ENCODE assay signal across 18 cellular contexts in genomic region chr9:97900103-97900737, GRCh38. TPM values are rescaled to one million over a fixed set of nuclear protein-coding genes. Genes with fewer than 3 reads are reported as not detected.
DNase-seq lines count a peak whose midpoint lies in the region; ATAC-seq, FAIRE-seq and TF ChIP-seq lines count a peak whose summit lies in the region.
"Had no signal": no experiment of that assay in that cellular context is flagged by ENCODE, and none has a peak within 500 bp of the region (broad histone marks: within the 10 kb centered on the region; RNA-seq: fewer than 3 reads in every experiment).

No MANE protein-coding gene starts in this region.

- CTCF ChIA-PET in IMR-90 (lab: Yijun Ruan, JAX) = interaction anchor here (0.7 to 1.8 kb wide), 8 partner anchors 10 to 204 kb away, joined by 3 to 9 read pairs (median 4); partner anchors contain the start of gene XPA
- CTCF ChIA-PET in HepG2 (lab: Yijun Ruan, JAX; ENCODE audit: low intra/inter-chr PET ratio, low total read pairs) = interaction anchor here (1.1 to 1.8 kb wide), 2 partner anchors 10 to 189 kb away, joined by 4 to 22 read pairs; no protein-coding TSS in a partner anchor

- H4K91ac ChIP-seq in IMR-90 (ENCODE audit: insufficient read depth, low read depth, low read length) = no peak overlapping the region

- no peak overlapping the region for H2BK120ac ChIP-seq in IMR-90 (ENCODE audit: low read depth, low read length)

- no peak overlapping the region for H3K23ac ChIP-seq in IMR-90 (ENCODE audit: low read depth, low read length)

- no peak overlapping the region for H2BK15ac ChIP-seq in IMR-90 (ENCODE audit: low read depth, low read length)

- H3K4me1 Mint-ChIP-seq in CD4-positive, CD25-positive, alpha-beta regulatory T cell = peaks cover 31 to 49% (median 37%) of the 10 kb centered on the region in 4 donors
- H3K4me1 Mint-ChIP-seq in activated T-helper 2 cell treated with anti-CD3 and anti-CD28 coated beads, Interferon-gamma antibody, Interleukin-2, Interleukin-4, amounts not matched to agents 10 μg/mL and 5 μg/mL and 100 μg/mL, durations not matched to agents 14 hours and 24 hours and 36 hours (ENCODE audit: low read depth) = peaks cover 29% of the 10 kb centered on the region

- H3K18ac ChIP-seq in IMR-90 (ENCODE audit: low read depth, low read length) = no peak overlapping the region

- H3K4me3 Mint-ChIP-seq in CD4-positive, CD25-positive, alpha-beta regulatory T cell = no peak overlapping the region
- H3K4me3 Mint-ChIP-seq in activated T-helper 2 cell treated with anti-CD3 and anti-CD28 coated beads, Interferon-gamma antibody, Interleukin-2, Interleukin-4, amounts not matched to agents 10 μg/mL and 5 μg/mL and 100 μg/mL, durations not matched to agents 14 hours and 24 hours and 36 hours (ENCODE audit: low read depth) = no peak overlapping the region

- H3K79me2 ChIP-seq in HepG2 (ENCODE audit: insufficient read depth, low read length) = no peaks in the 10 kb centered on the region

- H2BK20ac ChIP-seq in IMR-90 (ENCODE audit: low read depth, low read length) = no peak overlapping the region

- H3K9me1 ChIP-seq in IMR-90 (ENCODE audit: insufficient read depth, low read length) = peaks cover 2% of the 10 kb centered on the region; the same call in 1 of the 2 replicates

- peaks cover 13% of the 10 kb centered on the region for H3K36me3 Mint-ChIP-seq in CD4-positive, CD25-positive, alpha-beta regulatory T cell
- peaks cover 15% of the 10 kb centered on the region for H3K36me3 Mint-ChIP-seq in activated T-helper 2 cell treated with anti-CD3 and anti-CD28 coated beads, Interferon-gamma antibody, Interleukin-2, Interleukin-4, amounts not matched to agents 10 μg/mL and 5 μg/mL and 100 μg/mL, durations not matched to agents 14 hours and 24 hours and 36 hours (ENCODE audit: low read depth)

- no peak overlapping the region for H2AK5ac ChIP-seq in IMR-90 (ENCODE audit: low read depth, low read length)

- H4K20me1 ChIP-seq in IMR-90 (ENCODE audit: insufficient read depth, low read length) = 0 out of 2 replicates have a peak, but pooled peaks cover 3% of the 10 kb centered on the region
- no peaks in the 10 kb centered on the region for H4K20me1 ChIP-seq in HepG2 (ENCODE audit: insufficient read depth, low read length)

- H3K9me3 Mint-ChIP-seq in CD4-positive, CD25-positive, alpha-beta regulatory T cell = no peaks in the 10 kb centered on the region
- H3K9me3 Mint-ChIP-seq in activated T-helper 2 cell treated with anti-CD3 and anti-CD28 coated beads, Interferon-gamma antibody, Interleukin-2, Interleukin-4, amounts not matched to agents 10 μg/mL and 5 μg/mL and 100 μg/mL, durations not matched to agents 14 hours and 24 hours and 36 hours = no peaks in the 10 kb centered on the region

- H3K36me3 ChIP-seq in CD4-positive, CD25-positive, alpha-beta regulatory T cell (ENCODE audit: control insufficient read depth, insufficient read depth, low read length) = peaks cover 26% of the 10 kb centered on the region
- H3K36me3 ChIP-seq in IMR-90 (ENCODE audit: control insufficient read depth, insufficient read depth, low read length) (no peaks in the 10 kb centered on the region; the same call in 1 of the 2 replicates), HepG2 (replicated peaks in 1 of 2; ENCODE audit: control insufficient read depth in 1 of 2, insufficient read depth in 2 of 2, low read length in 2 of 2) (peaks cover 6% of the 10 kb centered on the region in 2 experiments; a peak in 4 of 5 replicates)
- H3K36me3 ChIP-seq: colonic mucosa, uterus had no signal

- H4K5ac ChIP-seq in IMR-90 (ENCODE audit: low read depth, low read length) = no peak overlapping the region

- intact Hi-C loops in IMR-90 (cut with micrococcal nuclease) = no loop called here
- intact Hi-C loops in HepG2 (cut with micrococcal nuclease; ENCODE audit: unreplicated experiment) = no loop called here
- intact Hi-C loops in activated T-helper 2 cell treated with anti-CD3 and anti-CD28 coated beads, Interferon-gamma antibody, Interleukin-2, Interleukin-4, amounts not matched to agents 10 μg/mL and 5 μg/mL and 100 μg/mL, durations not matched to agents 14 hours and 24 hours and 36 hours (cut with micrococcal nuclease) = loop anchor here (2.0 to 5.0 kb wide), 3 partner anchors 189 to 268 kb away; partner anchors contain the start of genes NCBP1, TSTD2 and XPA

- H3K14ac ChIP-seq in IMR-90 (replicated peaks; ENCODE audit: low read depth, low read length) = no peak overlapping the region

- no peak for DNase-seq in CD4-positive, CD25-positive, alpha-beta regulatory T cell
- DNase-seq in IMR-90 (peak; percentile 73), cardiac fibroblast (ENCODE audit: low read depth in 2 of 2) (peak; percentile 59 to 80), HepG2 (ENCODE audit: low spot score) (no peak), superior temporal gyrus (ENCODE audit: extremely low spot score) (no peak)
- no peak for DNase-seq in activated T-helper 2 cell treated with anti-CD3 and anti-CD28 coated beads, Interferon-gamma antibody, Interleukin-2, Interleukin-4, amounts not matched to agents 10 μg/mL and 5 μg/mL and 100 μg/mL, durations not matched to agents 14 hours and 24 hours and 36 hours (ENCODE audit: low spot score)
- DNase-seq: colonic mucosa; stimulated activated naive CD8-positive, alpha-beta T cell treated with anti-CD3 and anti-CD28 coated beads, Interleukin-15, Interleukin-2, amounts not matched to agents 100 U/mL and 50 U/mL, for 24 hours; T1000 had no signal

- H2AK9ac ChIP-seq in IMR-90 (replicated peaks; ENCODE audit: low read depth, low read length, poor library complexity) = no peak overlapping the region

- 90% methylated on average over 2 of the region's 9 CpGs; no CpG with 5 or more reads in 1 of the 2 experiments for WGBS in IMR-90 (ENCODE audit: extremely low coverage in 2 of 2, insufficient read length in 1 of 2), 2 experiments
- WGBS in HepG2 (ENCODE audit: low lambda C conversion rate) = 88% methylated on average over 9 of the region's 9 CpGs

- no peak overlapping the region for H3K4me3 ChIP-seq in CD4-positive, CD25-positive, alpha-beta regulatory T cell (ENCODE audit: low read depth, low read length)
- no peak overlapping the region for H3K4me3 ChIP-seq in IMR-90 (ENCODE audit: insufficient read depth, low read depth, low read length)
- no peak overlapping the region for H3K4me3 ChIP-seq in cardiac fibroblast (replicated peaks in 1 of 2; ENCODE audit: low read depth in 2 of 2, low read length in 2 of 2)
- no peak overlapping the region for H3K4me3 ChIP-seq in HepG2 (replicated peaks in 1 of 3; ENCODE audit: insufficient read depth in 1 of 3, low read depth in 2 of 3, low read length in 3 of 3)
- H3K4me3 ChIP-seq: colonic mucosa, mucosa of descending colon, pancreas, uterus had no signal

- H3K56ac ChIP-seq in IMR-90 (ENCODE audit: extremely low read depth, insufficient read depth, low read length) = no peak overlapping the region

- H2BK5ac ChIP-seq in IMR-90 (ENCODE audit: low read depth, low read length, poor library complexity, severe bottlenecking) = no peak overlapping the region

- dilution Hi-C loops in IMR-90 (cut with HindIII; ENCODE audit: low sequenced_read_pairs, unreplicated experiment) = no loop called here

- H3K4me2 ChIP-seq in IMR-90 (ENCODE audit: low read depth, low read length) (no peak overlapping the region), HepG2 (ENCODE audit: low read depth, low read length) (no peak overlapping the region)

- H3K27me3 ChIP-seq in CD4-positive, CD25-positive, alpha-beta regulatory T cell (ENCODE audit: control insufficient read depth, insufficient read depth, low read length) = no peaks in the 10 kb centered on the region
- H3K27me3 ChIP-seq in IMR-90 (ENCODE audit: control insufficient read depth, insufficient read depth, low read length) = no peaks in the 10 kb centered on the region
- H3K27me3 ChIP-seq in HepG2 (ENCODE audit: control insufficient read depth in 1 of 2, insufficient read depth in 2 of 2, low read length in 2 of 2) = no peaks in the 10 kb centered on the region
- H3K27me3 ChIP-seq: colonic mucosa, pancreas, uterus had no signal

- BruUV-seq in IMR-90 (replicated peaks; lab: Mats Ljungman, UMichigan) (no TSS peak), HepG2 (replicated peaks; lab: Mats Ljungman, UMichigan) (no TSS peak)

- H3K4me1 ChIP-seq in CD4-positive, CD25-positive, alpha-beta regulatory T cell (ENCODE audit: control insufficient read depth, insufficient read depth, low read length, poor library complexity, severe bottlenecking) = peaks cover 40% of the 10 kb centered on the region
- H3K4me1 ChIP-seq in IMR-90 (ENCODE audit: control insufficient read depth, insufficient read depth, low read length) = no peaks in the 10 kb centered on the region
- peaks cover 8% of the 10 kb centered on the region for H3K4me1 ChIP-seq in HepG2 (ENCODE audit: insufficient read depth, low read length)
- H3K4me1 ChIP-seq: colonic mucosa, pancreas, uterus had no signal

- TF ChIP-seq RAD21 in IMR-90 (IDR thresholded peaks at IDR 0.05; ENCODE audit: low read length) = no peak
- TF ChIP-seq RAD21 in HepG2 (CRISPR knock-in tag; IDR thresholded peaks at IDR 0.05) = no peak

- H3K9ac ChIP-seq in IMR-90 (ENCODE audit: low read depth, low read length) = no peak overlapping the region
- no peak overlapping the region for H3K9ac ChIP-seq in HepG2 (ENCODE audit: insufficient read depth, low read depth, low read length)

- TF ChIP-seq POLR2A in IMR-90 (IDR thresholded peaks at IDR 0.05; ENCODE audit: low read depth, low read length) (no peak), HepG2 (IDR thresholded peaks at IDR 0.05; ENCODE audit: insufficient read depth in 1 of 2, low read depth in 2 of 2, low read length in 2 of 2) (no peak)

- no peak for TF ChIP-seq CTCF in IMR-90 (conservative IDR thresholded peaks at IDR 0.05; ENCODE audit: low read depth, low read length)
- TF ChIP-seq CTCF in cardiac fibroblast (IDR thresholded peaks at IDR 0.05; ENCODE audit: low read depth, low read length) = no peak
- no peak for TF ChIP-seq CTCF in HepG2 (CRISPR knock-in tag; IDR thresholded peaks at IDR 0.05)

- peaks cover 4% of the 10 kb centered on the region for H3K27me3 Mint-ChIP-seq in CD4-positive, CD25-positive, alpha-beta regulatory T cell
- no peaks in the 10 kb centered on the region for H3K27me3 Mint-ChIP-seq in activated T-helper 2 cell treated with anti-CD3 and anti-CD28 coated beads, Interferon-gamma antibody, Interleukin-2, Interleukin-4, amounts not matched to agents 10 μg/mL and 5 μg/mL and 100 μg/mL, durations not matched to agents 14 hours and 24 hours and 36 hours (ENCODE audit: low read depth)

- no peak overlapping the region for H3K27ac ChIP-seq in CD4-positive, CD25-positive, alpha-beta regulatory T cell (ENCODE audit: insufficient read depth, low read length, poor library complexity, severe bottlenecking)
- H3K27ac ChIP-seq in IMR-90 (ENCODE audit: insufficient read depth, low read length) (no peak overlapping the region), HepG2 (ENCODE audit: extremely low read length, insufficient read depth, low read length) (peak overlapping the region; percentile 7)
- H3K27ac ChIP-seq: colonic mucosa, HL-60, pancreas, uterus had no signal

- 0 out of 4 replicates have a peak, but pooled peaks cover under 1 to 6% of the 10 kb centered on the region in 2 experiments for H3K79me1 ChIP-seq in IMR-90 (ENCODE audit: low read depth in 1 of 2, low read length in 2 of 2)

- H3K4ac ChIP-seq in IMR-90 (ENCODE audit: low read depth, low read length) = no peak overlapping the region

- no peak for ATAC-seq in CD4-positive, CD25-positive, alpha-beta regulatory T cell (ENCODE audit: low read depth in 2 of 2)
- 0 out of 2 replicates have a peak, but pooled peaks have one; percentile 24 for ATAC-seq in IMR-90 (ENCODE audit: low read depth)
- ATAC-seq in HepG2 = peak; percentile 67
- ATAC-seq in GM18511 (IDR thresholded peaks at IDR 0.05; ENCODE audit: unreplicated experiment) = no peak
- ATAC-seq in HG02642 (IDR thresholded peaks at IDR 0.05; ENCODE audit: poor library complexity, unreplicated experiment) = no peak
- ATAC-seq: stimulated activated naive CD8-positive, alpha-beta T cell treated with anti-CD3 and anti-CD28 coated beads, Interleukin-15, Interleukin-2, amounts not matched to agents 100 U/mL and 50 U/mL, for 24 hours had no signal

- peak overlapping the region in 2 of 3 donors; percentile 10 to 43 for H3K27ac Mint-ChIP-seq in CD4-positive, CD25-positive, alpha-beta regulatory T cell
- H3K27ac Mint-ChIP-seq in activated T-helper 2 cell treated with anti-CD3 and anti-CD28 coated beads, Interferon-gamma antibody, Interleukin-2, Interleukin-4, amounts not matched to agents 10 μg/mL and 5 μg/mL and 100 μg/mL, durations not matched to agents 14 hours and 24 hours and 36 hours = no peak overlapping the region

- no peak for FAIRE-seq in HepG2 (lab: Jason Lieb, UNC)
- FAIRE-seq: pancreas had no signal

- POLR2A ChIA-PET in IMR-90 (lab: Charles Lee; ENCODE audit: unreplicated experiment) = no interaction called here
- POLR2A ChIA-PET in HepG2 (lab: Yijun Ruan, JAX) = interaction anchor here (1.4 kb wide), 1 partner anchor 22 kb away, joined by 5 read pairs; the partner anchor contains the start of gene TRMO

- TF ChIP-seq EP300 in HepG2 (IDR thresholded peaks at IDR 0.05; ENCODE audit: low read depth in 2 of 2, low read length in 2 of 2) (no peak), HepG2 (CRISPR knock-in tag; IDR thresholded peaks at IDR 0.05; ENCODE audit: borderline replicate concordance) (no peak)

- in situ Hi-C loops in IMR-90 (cut with MboI; ENCODE audit: low sequenced_read_pairs) = loop anchor here (5.0 kb wide), 1 partner anchor 188 kb away; no protein-coding TSS in a partner anchor
- in situ Hi-C loops in HepG2 (cut with HindIII; ENCODE audit: extremely low pct_ligation_motif_present, low pct_unique_long_range_greater_than_20kb) = no loop called here

- H3K9me3 ChIP-seq in CD4-positive, CD25-positive, alpha-beta regulatory T cell (ENCODE audit: control insufficient read depth in 2 of 2, low read length in 2 of 2) = no peaks in the 10 kb centered on the region
- H3K9me3 ChIP-seq in IMR-90 (ENCODE audit: control insufficient read depth, insufficient read depth, low read length) (no peaks in the 10 kb centered on the region), HepG2 (ENCODE audit: low read length) (no peaks in the 10 kb centered on the region)
- H3K9me3 ChIP-seq: colonic mucosa, mucosa of descending colon, pancreas, uterus had no signal

- no peak overlapping the region for H4K8ac ChIP-seq in IMR-90 (ENCODE audit: low read depth in 2 of 2, low read length in 2 of 2)

- H2AFZ ChIP-seq in IMR-90 (replicated peaks; ENCODE audit: low read length, poor library complexity) (no peak overlapping the region), HepG2 (ENCODE audit: low read length) (no peak overlapping the region)

RNA-seq across cellular contexts. Expression of gene TRMO, which starts 22.1 kb away (rescaled TPM):
- total RNA-seq in CD4-positive, CD25-positive, alpha-beta regulatory T cell = 47.1 TPM
- 10 to 100 TPM; 20.7 to 28.9 (median 26.3) TPM for polyA plus RNA-seq in CD4-positive, CD25-positive, alpha-beta regulatory T cell
- total RNA-seq in IMR-90 (2012; rRNA removed) (17.5 and 19.9 TPM in 2 replicates), HepG2 (2016; rRNA removed; fragmentation: Illumina TruSeq; extraction: Trizol) (18.6 and 21.5 TPM in 2 replicates)
- polyA plus RNA-seq in IMR-90 (2012; rRNA removed) (7.6 and 10.2 TPM in 2 replicates), HepG2 (2011; rRNA removed) (8.7 and 10.5 TPM in 2 replicates)
- polyA plus RNA-seq in IMR-90 (2012; cell fraction: cytosol; rRNA removed) = 3.2 and 5.4 TPM in 2 replicates
- polyA plus RNA-seq in IMR-90 (2012; cell fraction: nucleus; rRNA removed; ENCODE audit: low replicate concordance) = 4.2 and 23.8 TPM in 2 replicates
- total RNA-seq in HepG2 (2016; cell fraction: cytosol; rRNA removed; fragmentation: Illumina TruSeq; extraction: Trizol; ENCODE audit: low read depth) = 5.1 and 6.9 TPM in 2 replicates
- total RNA-seq in HepG2 (2016; cell fraction: insoluble cytoplasmic fraction; rRNA removed; fragmentation: Illumina TruSeq; extraction: Trizol) = 17.8 and 21.7 TPM in 2 replicates
- total RNA-seq in HepG2 (2016; cell fraction: membrane; rRNA removed; fragmentation: Illumina TruSeq; extraction: Trizol) = 13.1 and 14.0 TPM in 2 replicates
- 19.3 and 21.1 TPM in 2 replicates for total RNA-seq in HepG2 (2016; cell fraction: nucleus; rRNA removed; fragmentation: Illumina TruSeq; extraction: Trizol)
- 5.8 and 10.2 TPM in 2 replicates for polyA plus RNA-seq in HepG2 (2011; cell fraction: cytosol; rRNA removed)
- polyA plus RNA-seq in HepG2 (2011; cell fraction: nucleus; rRNA removed) = 8.7 and 9.0 TPM in 2 replicates
- polyA plus RNA-seq in HepG2 (2012) = 7.6 and 8.2 TPM in 2 replicates
- polyA plus RNA-seq in HepG2 (2016; cell fraction: cytosol; fragmentation: Illumina TruSeq; extraction: Trizol; ENCODE audit: low read depth) = 5.2 and 5.5 TPM in 2 replicates
- polyA plus RNA-seq in HepG2 (2016; cell fraction: insoluble cytoplasmic fraction; fragmentation: Illumina TruSeq; extraction: Trizol; ENCODE audit: low read depth) = 16.8 and 17.3 TPM in 2 replicates
- 8.8 and 10.8 TPM in 2 replicates for polyA plus RNA-seq in HepG2 (2016; cell fraction: membrane; fragmentation: Illumina TruSeq; extraction: Trizol; ENCODE audit: low read depth)
- 13.7 and 21.3 TPM in 2 replicates for polyA plus RNA-seq in HepG2 (2016; cell fraction: nucleus; fragmentation: Illumina TruSeq; extraction: Trizol; ENCODE audit: insufficient read depth, low read depth)
- 7.5 and 16.1 TPM in 2 replicates for polyA minus RNA-seq in HepG2 (2011; rRNA and poly(A)+ RNA removed; ENCODE audit: low replicate concordance)
- 3.9 and 6.8 TPM in 2 replicates for polyA minus RNA-seq in HepG2 (2011; cell fraction: cytosol; rRNA and poly(A)+ RNA removed)
- polyA minus RNA-seq in HepG2 (2011; cell fraction: nucleus; rRNA and poly(A)+ RNA removed) = 28.2 and 32.2 TPM in 2 replicates
- 13.4 and 15.3 TPM in 2 replicates for total RNA-seq in activated T-helper 2 cell treated with anti-CD3 and anti-CD28 coated beads, Interferon-gamma antibody, Interleukin-2, Interleukin-4, amounts not matched to agents 10 μg/mL and 5 μg/mL and 100 μg/mL, durations not matched to agents 14 hours and 24 hours and 36 hours

RNA-seq across cellular contexts. Expression of gene HEMGN, which starts 37.8 kb away (rescaled TPM):
- 3.6 TPM for total RNA-seq in CD4-positive, CD25-positive, alpha-beta regulatory T cell
- 1 to 10 TPM; 1.7 to 7.0 (median 4.7) TPM for polyA plus RNA-seq in CD4-positive, CD25-positive, alpha-beta regulatory T cell
- not detected in 2 replicates for total RNA-seq in IMR-90 (2012; rRNA removed)
- not detected in 2 replicates for polyA plus RNA-seq in IMR-90 (2012; rRNA removed)
- polyA plus RNA-seq in IMR-90 (2012; cell fraction: cytosol; rRNA removed) = not detected in 2 replicates
- not detected in 2 replicates for polyA plus RNA-seq in IMR-90 (2012; cell fraction: nucleus; rRNA removed; ENCODE audit: low replicate concordance)
- not detected in 2 replicates for total RNA-seq in HepG2 (2016; rRNA removed; fragmentation: Illumina TruSeq; extraction: Trizol)
- not detected in 2 replicates for total RNA-seq in HepG2 (2016; cell fraction: cytosol; rRNA removed; fragmentation: Illumina TruSeq; extraction: Trizol; ENCODE audit: low read depth)
- not detected in 2 replicates for total RNA-seq in HepG2 (2016; cell fraction: insoluble cytoplasmic fraction; rRNA removed; fragmentation: Illumina TruSeq; extraction: Trizol)
- total RNA-seq in HepG2 (2016; cell fraction: membrane; rRNA removed; fragmentation: Illumina TruSeq; extraction: Trizol) = not detected in 2 replicates
- total RNA-seq in HepG2 (2016; cell fraction: nucleus; rRNA removed; fragmentation: Illumina TruSeq; extraction: Trizol) = not detected in 2 replicates
- not detected in 2 replicates for polyA plus RNA-seq in HepG2 (2011; rRNA removed)
- not detected in 2 replicates for polyA plus RNA-seq in HepG2 (2011; cell fraction: cytosol; rRNA removed)
- not detected in 2 replicates for polyA plus RNA-seq in HepG2 (2011; cell fraction: nucleus; rRNA removed)
- polyA plus RNA-seq in HepG2 (2012) = not detected in 2 replicates
- polyA plus RNA-seq in HepG2 (2016; cell fraction: cytosol; fragmentation: Illumina TruSeq; extraction: Trizol; ENCODE audit: low read depth) = not detected in 2 replicates
- not detected in 2 replicates for polyA plus RNA-seq in HepG2 (2016; cell fraction: insoluble cytoplasmic fraction; fragmentation: Illumina TruSeq; extraction: Trizol; ENCODE audit: low read depth)
- not detected in 2 replicates for polyA plus RNA-seq in HepG2 (2016; cell fraction: membrane; fragmentation: Illumina TruSeq; extraction: Trizol; ENCODE audit: low read depth)
- not detected in 2 replicates for polyA plus RNA-seq in HepG2 (2016; cell fraction: nucleus; fragmentation: Illumina TruSeq; extraction: Trizol; ENCODE audit: insufficient read depth, low read depth)
- polyA minus RNA-seq in HepG2 (2011; rRNA and poly(A)+ RNA removed; ENCODE audit: low replicate concordance) = 0.10 TPM in 1 of 2 replicates, not detected in the other
- polyA minus RNA-seq in HepG2 (2011; cell fraction: cytosol; rRNA and poly(A)+ RNA removed) = not detected in 2 replicates
- not detected in 2 replicates for polyA minus RNA-seq in HepG2 (2011; cell fraction: nucleus; rRNA and poly(A)+ RNA removed)
- total RNA-seq in activated T-helper 2 cell treated with anti-CD3 and anti-CD28 coated beads, Interferon-gamma antibody, Interleukin-2, Interleukin-4, amounts not matched to agents 10 μg/mL and 5 μg/mL and 100 μg/mL, durations not matched to agents 14 hours and 24 hours and 36 hours = 0.41 and 0.78 TPM in 2 replicates
- total RNA-seq: epithelial cell of proximal tubule, LHCN-M2, mucosa of descending colon had no signal
- polyA plus RNA-seq: pancreas had no signal

RNA-seq across cellular contexts. Expression of gene FOXE1, which starts 47.2 kb away (rescaled TPM):
- total RNA-seq in CD4-positive, CD25-positive, alpha-beta regulatory T cell = not detected
- not detected for polyA plus RNA-seq in CD4-positive, CD25-positive, alpha-beta regulatory T cell
- total RNA-seq in IMR-90 (2012; rRNA removed) (under 0.01 and 0.28 TPM in 2 replicates), HepG2 (2016; rRNA removed; fragmentation: Illumina TruSeq; extraction: Trizol) (not detected in 2 replicates)
- polyA plus RNA-seq in IMR-90 (2012; rRNA removed) (0.22 TPM in 2 replicates), HepG2 (2011; rRNA removed) (not detected in 2 replicates)
- 0.14 and 0.36 TPM in 2 replicates for polyA plus RNA-seq in IMR-90 (2012; cell fraction: cytosol; rRNA removed)
- 0.52 and 0.65 TPM in 2 replicates for polyA plus RNA-seq in IMR-90 (2012; cell fraction: nucleus; rRNA removed; ENCODE audit: low replicate concordance)
- not detected in 2 replicates for total RNA-seq in HepG2 (2016; cell fraction: cytosol; rRNA removed; fragmentation: Illumina TruSeq; extraction: Trizol; ENCODE audit: low read depth)
- not detected in 2 replicates for total RNA-seq in HepG2 (2016; cell fraction: insoluble cytoplasmic fraction; rRNA removed; fragmentation: Illumina TruSeq; extraction: Trizol)
- not detected in 2 replicates for total RNA-seq in HepG2 (2016; cell fraction: membrane; rRNA removed; fragmentation: Illumina TruSeq; extraction: Trizol)
- not detected in 2 replicates for total RNA-seq in HepG2 (2016; cell fraction: nucleus; rRNA removed; fragmentation: Illumina TruSeq; extraction: Trizol)
- not detected in 2 replicates for polyA plus RNA-seq in HepG2 (2011; cell fraction: cytosol; rRNA removed)
- polyA plus RNA-seq in HepG2 (2011; cell fraction: nucleus; rRNA removed) = not detected in 2 replicates
- polyA plus RNA-seq in HepG2 (2012) = 0.04 TPM in 1 of 2 replicates, not detected in the other
- polyA plus RNA-seq in HepG2 (2016; cell fraction: cytosol; fragmentation: Illumina TruSeq; extraction: Trizol; ENCODE audit: low read depth) = not detected in 2 replicates
- not detected in 2 replicates for polyA plus RNA-seq in HepG2 (2016; cell fraction: insoluble cytoplasmic fraction; fragmentation: Illumina TruSeq; extraction: Trizol; ENCODE audit: low read depth)
- not detected in 2 replicates for polyA plus RNA-seq in HepG2 (2016; cell fraction: membrane; fragmentation: Illumina TruSeq; extraction: Trizol; ENCODE audit: low read depth)
- polyA plus RNA-seq in HepG2 (2016; cell fraction: nucleus; fragmentation: Illumina TruSeq; extraction: Trizol; ENCODE audit: insufficient read depth, low read depth) = not detected in 2 replicates
- 1.2 TPM in 1 of 2 replicates, not detected in the other for polyA minus RNA-seq in HepG2 (2011; rRNA and poly(A)+ RNA removed; ENCODE audit: low replicate concordance)
- not detected in 2 replicates for polyA minus RNA-seq in HepG2 (2011; cell fraction: cytosol; rRNA and poly(A)+ RNA removed)
- not detected in 2 replicates for polyA minus RNA-seq in HepG2 (2011; cell fraction: nucleus; rRNA and poly(A)+ RNA removed)
- not detected in 2 replicates for total RNA-seq in activated T-helper 2 cell treated with anti-CD3 and anti-CD28 coated beads, Interferon-gamma antibody, Interleukin-2, Interleukin-4, amounts not matched to agents 10 μg/mL and 5 μg/mL and 100 μg/mL, durations not matched to agents 14 hours and 24 hours and 36 hours
- total RNA-seq: colonic mucosa, left cardiac atrium, LHCN-M2, mucosa of descending colon, uterus had no signal

Comparison
In these comparisons a context has a peak if more than half of its experiments do, and no peak if none do; other contexts are left out.
1. ATAC-seq: peak in IMR-90 (single experiment) and HepG2 (single experiment); none in CD4-positive, CD25-positive, alpha-beta regulatory T cell (0 of 2), GM18511 (single experiment) and HG02642 (single experiment).
2. DNase-seq: peak in IMR-90 (single experiment) and cardiac fibroblast (2 of 2); none in CD4-positive, CD25-positive, alpha-beta regulatory T cell (0 of 3), HepG2 (single experiment), activated T-helper 2 cell treated with anti-CD3 and anti-CD28 coated beads, Interferon-gamma antibody, Interleukin-2, Interleukin-4, amounts not matched to agents 10 μg/mL and 5 μg/mL and 100 μg/mL, durations not matched to agents 14 hours and 24 hours and 36 hours (single experiment) and superior temporal gyrus (single experiment).